ENCODE assay signal across 4 cellular contexts in the genomic region with DNA sequence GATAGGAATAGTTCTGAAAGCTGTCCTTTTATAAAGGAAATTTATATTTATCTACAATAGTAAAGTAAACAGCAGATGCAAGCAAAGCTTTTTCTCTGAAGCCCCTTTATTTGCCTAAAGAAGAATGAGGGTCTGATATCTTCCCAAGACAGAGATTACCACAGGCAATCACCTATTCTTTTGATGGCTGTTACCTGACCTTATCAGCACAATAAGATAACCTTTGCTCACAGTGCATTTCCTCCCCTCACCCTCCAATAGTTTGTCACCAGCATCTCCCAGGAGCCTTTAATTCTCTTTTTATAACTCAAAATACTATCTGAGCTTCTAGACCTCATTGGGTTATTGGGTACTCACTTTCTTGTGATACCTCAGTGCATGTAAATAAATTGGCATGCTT. TPM values are rescaled to one million over a fixed set of nuclear protein-coding genes. Genes with fewer than 3 reads are reported as not detected.
"Had no signal": no experiment of that assay in that cellular context is flagged by ENCODE, and none has a peak within 500 bp of the region (broad histone marks: within the 10 kb centered on the region; RNA-seq: fewer than 3 reads in every experiment).

No MANE protein-coding gene starts in this region.

- DNase-seq: GDM1, GF-D8 had no signal

- H3K4me3 ChIP-seq: GM12878 had no signal

RNA-seq across cellular contexts. Expression of a gene that starts 6.5 kb away (rescaled TPM):
- total RNA-seq: GM12878 had no signal
- polyA plus RNA-seq: GM12878 had no signal

RNA-seq across cellular contexts. Expression of a gene that starts 13.5 kb away (rescaled TPM):
- total RNA-seq: G401, GM12878 had no signal
